In genomic region chr7:3112499-3113134, GRCh38 we compare ENCODE assay signal across 15 cellular contexts.
DNase-seq lines count a peak whose midpoint lies in the region; ATAC-seq and TF ChIP-seq lines count a peak whose summit lies in the region.
"Had no signal": no experiment of that assay in that cellular context is flagged by ENCODE, and none has a peak within 500 bp of the region (broad histone marks: within the 10 kb centered on the region; RNA-seq: fewer than 3 reads in every experiment).

No MANE protein-coding gene starts in this region.

- H3K27ac Mint-ChIP-seq in CD4-positive, CD25-positive, alpha-beta regulatory T cell: peak overlapping the region in 2 of 3 donors; percentile 36 to 77
- peak overlapping the region; percentile 64 for H3K27ac Mint-ChIP-seq in T-helper 1 cell treated with Interleukin-12 subunit alpha and Interleukin-12 subunit beta and Interleukin-4 antibody, amounts not matched to agents 30 μg/mL and 1 μg/mL, for 36 hours
- H3K27ac Mint-ChIP-seq in effector memory CD8-positive, alpha-beta T cell: peak overlapping the region; percentile 57 to 89

- no peak for TF ChIP-seq CTCF in DND-41 (IDR thresholded peaks at IDR 0.05; ENCODE audit: borderline replicate concordance, extremely low read depth, low read length, poor library complexity, severe bottlenecking)
- TF ChIP-seq CTCF in heart right ventricle (IDR thresholded peaks at IDR 0.05): no peak

- ATAC-seq in CD4-positive, CD25-positive, alpha-beta regulatory T cell (ENCODE audit: low read depth in 2 of 2): no peak
- ATAC-seq in DND-41 (ENCODE audit: insufficient read depth, low read depth) (peak; percentile 39; the same call in 1 of the 3 replicates), heart right ventricle (no peak)
- ATAC-seq in effector memory CD8-positive, alpha-beta T cell (replicated peaks): peak; percentile 90
- ATAC-seq: Panc1 had no signal

- H3K36me3 Mint-ChIP-seq in CD4-positive, CD25-positive, alpha-beta regulatory T cell: no peaks in the 10 kb centered on the region
- H3K36me3 Mint-ChIP-seq in T-helper 1 cell treated with Interleukin-12 subunit alpha and Interleukin-12 subunit beta and Interleukin-4 antibody, amounts not matched to agents 30 μg/mL and 1 μg/mL, for 36 hours (ENCODE audit: low read depth): peaks cover 45% of the 10 kb centered on the region
- peaks cover 6% of the 10 kb centered on the region for H3K36me3 Mint-ChIP-seq in effector memory CD8-positive, alpha-beta T cell (ENCODE audit: insufficient read depth)

- no peak overlapping the region for H3K4me2 ChIP-seq in DND-41 (ENCODE audit: insufficient read depth, low read length)

- no peaks in the 10 kb centered on the region for H4K20me1 ChIP-seq in DND-41 (ENCODE audit: insufficient read depth, low read length)

- H3K27me3 Mint-ChIP-seq in CD4-positive, CD25-positive, alpha-beta regulatory T cell: peaks cover 6% of the 10 kb centered on the region
- no peaks in the 10 kb centered on the region for H3K27me3 Mint-ChIP-seq in T-helper 1 cell treated with Interleukin-12 subunit alpha and Interleukin-12 subunit beta and Interleukin-4 antibody, amounts not matched to agents 30 μg/mL and 1 μg/mL, for 36 hours (ENCODE audit: low read depth)
- H3K27me3 Mint-ChIP-seq in effector memory CD8-positive, alpha-beta T cell: no peaks in the 10 kb centered on the region

- peaks cover 2% of the 10 kb centered on the region for H3K36me3 ChIP-seq in CD4-positive, CD25-positive, alpha-beta regulatory T cell (ENCODE audit: control insufficient read depth, insufficient read depth, low read length)
- H3K36me3 ChIP-seq in DND-41 (ENCODE audit: insufficient read depth, low read length) (no peaks in the 10 kb centered on the region), heart right ventricle (no peaks in the 10 kb centered on the region)
- H3K36me3 ChIP-seq: brain microvascular endothelial cell, neutrophil, thyroid gland had no signal

- H3K9me3 Mint-ChIP-seq in CD4-positive, CD25-positive, alpha-beta regulatory T cell: peaks cover 0 to 9% (median 4%) of the 10 kb centered on the region in 7 donors
- H3K9me3 Mint-ChIP-seq in T-helper 1 cell treated with Interleukin-12 subunit alpha and Interleukin-12 subunit beta and Interleukin-4 antibody, amounts not matched to agents 30 μg/mL and 1 μg/mL, for 36 hours: peaks cover 42% of the 10 kb centered on the region
- H3K9me3 Mint-ChIP-seq in effector memory CD8-positive, alpha-beta T cell: peaks cover 0 to 8% of the 10 kb centered on the region in 2 donors

- H3K9me3 ChIP-seq in CD4-positive, CD25-positive, alpha-beta regulatory T cell (ENCODE audit: control insufficient read depth in 2 of 2, low read length in 2 of 2): peaks cover 0 to 10% of the 10 kb centered on the region in 2 experiments
- H3K9me3 ChIP-seq in DND-41 (ENCODE audit: insufficient read depth, low read length, severe bottlenecking) (no peaks in the 10 kb centered on the region), heart right ventricle (peaks cover 0 to 29% (median 8%) of the 10 kb centered on the region in 11 donors)
- H3K9me3 ChIP-seq: neutrophil, thyroid gland had no signal

- H3K4me3 Mint-ChIP-seq in CD4-positive, CD25-positive, alpha-beta regulatory T cell: peak overlapping the region in 2 of 4 donors; percentile 19 to 31
- peak overlapping the region; percentile 6 for H3K4me3 Mint-ChIP-seq in T-helper 1 cell treated with Interleukin-12 subunit alpha and Interleukin-12 subunit beta and Interleukin-4 antibody, amounts not matched to agents 30 μg/mL and 1 μg/mL, for 36 hours
- peak overlapping the region; percentile 62 to 68 for H3K4me3 Mint-ChIP-seq in effector memory CD8-positive, alpha-beta T cell

- H3K4me3 ChIP-seq in CD4-positive, CD25-positive, alpha-beta regulatory T cell (ENCODE audit: low read depth, low read length): peak overlapping the region; percentile 37
- no peak overlapping the region for H3K4me3 ChIP-seq in DND-41 (ENCODE audit: low read depth in 1 of 2, low read length in 2 of 2)
- H3K4me3 ChIP-seq in heart right ventricle: no peak overlapping the region
- H3K4me3 ChIP-seq: thyroid gland had no signal

- H3K4me1 Mint-ChIP-seq in CD4-positive, CD25-positive, alpha-beta regulatory T cell: peaks cover 10 to 56% (median 22%) of the 10 kb centered on the region in 4 donors
- peaks cover 71% of the 10 kb centered on the region for H3K4me1 Mint-ChIP-seq in T-helper 1 cell treated with Interleukin-12 subunit alpha and Interleukin-12 subunit beta and Interleukin-4 antibody, amounts not matched to agents 30 μg/mL and 1 μg/mL, for 36 hours (ENCODE audit: low read depth)
- H3K4me1 Mint-ChIP-seq in effector memory CD8-positive, alpha-beta T cell (ENCODE audit: low read depth in 2 of 2): peaks cover 54 to 79% of the 10 kb centered on the region in 2 donors

- no peak overlapping the region for H2AFZ ChIP-seq in DND-41 (ENCODE audit: low read depth, low read length)

- H3K27ac ChIP-seq in CD4-positive, CD25-positive, alpha-beta regulatory T cell (ENCODE audit: insufficient read depth, low read length, poor library complexity, severe bottlenecking): no peak overlapping the region
- H3K27ac ChIP-seq in DND-41 (ENCODE audit: low read length) (no peak overlapping the region), heart right ventricle (no peak overlapping the region)
- H3K27ac ChIP-seq: brain microvascular endothelial cell, neutrophil, thyroid gland had no signal

- peaks cover 22% of the 10 kb centered on the region for H3K4me1 ChIP-seq in CD4-positive, CD25-positive, alpha-beta regulatory T cell (ENCODE audit: control insufficient read depth, insufficient read depth, low read length, poor library complexity, severe bottlenecking)
- H3K4me1 ChIP-seq in DND-41 (ENCODE audit: insufficient read depth, low read length) (no peaks in the 10 kb centered on the region), heart right ventricle (no peaks in the 10 kb centered on the region)
- H3K4me1 ChIP-seq: thyroid gland had no signal

- WGBS in heart right ventricle, 2 donors: 52 to 64% methylated on average over 5 of the region's 5 CpGs

- no peaks in the 10 kb centered on the region for H3K27me3 ChIP-seq in CD4-positive, CD25-positive, alpha-beta regulatory T cell (ENCODE audit: control insufficient read depth, insufficient read depth, low read length)
- H3K27me3 ChIP-seq in DND-41 (ENCODE audit: insufficient read depth, low read length, poor library complexity): no peaks in the 10 kb centered on the region
- peaks cover 0 to 19% (median 5%) of the 10 kb centered on the region in 7 donors for H3K27me3 ChIP-seq in heart right ventricle
- H3K27me3 ChIP-seq: brain microvascular endothelial cell, thyroid gland had no signal

- H3K79me2 ChIP-seq in DND-41 (ENCODE audit: insufficient read depth, low read length): no peaks in the 10 kb centered on the region

- DNase-seq in CD4-positive, CD25-positive, alpha-beta regulatory T cell: peak in 1 of 3 donors; percentile 65
- DNase-seq in DND-41: no peak
- peak in 1 of 3 experiments; percentile 19 for DNase-seq in effector memory CD8-positive, alpha-beta T cell
- DNase-seq in heart right ventricle: no peak
- DNase-seq in AG20443 (ENCODE audit: low spot score): no peak
- no peak for DNase-seq in DMS53 (lab: John Stamatoyannopoulos, UW)
- DNase-seq in NCI-H446 treated with DMSO at 0.1 percent for 48 hours (lab: John Stamatoyannopoulos, UW): no peak
- DNase-seq: brain microvascular endothelial cell, IMR-90, NCI-H2029 treated with DMSO at 0.1 percent for 48 hours, T-helper 9 cell, thyroid gland had no signal

- no peak overlapping the region for H3K9ac ChIP-seq in DND-41 (ENCODE audit: low read depth, low read length)

- intact Hi-C loops in heart right ventricle (cut with DNase I): no loop called here

Comparison
In these comparisons a context has a peak if more than half of its experiments do, and no peak if none do; other contexts are left out.
1. ATAC-seq: peak in DND-41 (single experiment) and effector memory CD8-positive, alpha-beta T cell (single experiment); none in CD4-positive, CD25-positive, alpha-beta regulatory T cell (0 of 2) and heart right ventricle (0 of 8).
2. Peak in every context shown above with its lines, with median percentiles within 50 percentile points of each other: H3K27ac Mint-ChIP-seq.